In the genomic region with DNA sequence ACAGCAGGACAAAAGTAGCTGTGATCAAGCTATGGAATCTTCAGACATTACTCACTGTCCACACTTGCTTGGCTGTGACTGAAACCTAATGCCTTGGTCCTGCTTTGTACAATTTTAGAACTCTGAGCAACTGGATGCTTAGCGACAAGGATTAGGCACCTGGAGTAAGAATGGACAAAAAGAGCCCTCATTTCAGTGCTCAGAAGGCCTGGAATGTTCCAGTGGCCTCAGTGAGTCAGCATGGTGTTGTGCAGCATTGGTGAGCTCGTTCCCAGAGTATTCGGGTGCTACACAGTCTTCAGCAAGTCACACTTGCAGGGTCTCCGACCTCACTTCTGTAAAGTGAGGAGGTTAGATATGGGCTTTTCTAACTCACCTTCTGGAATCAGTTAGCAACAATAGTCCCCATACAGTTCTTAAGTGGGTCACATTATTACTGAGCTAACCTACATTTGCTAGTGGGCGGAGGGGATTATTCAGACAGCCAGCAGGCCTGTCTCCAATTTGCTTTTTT, we compare ENCODE assay signal across 16 cellular contexts.
DNase-seq lines count a peak whose midpoint lies in the region; ATAC-seq and TF ChIP-seq lines count a peak whose summit lies in the region.
"Had no signal": no experiment of that assay in that cellular context is flagged by ENCODE, and none has a peak within 500 bp of the region (broad histone marks: within the 10 kb centered on the region; RNA-seq: fewer than 3 reads in every experiment).

No MANE protein-coding gene starts in this region.

- no peak overlapping the region for H3K4me3 ChIP-seq in epithelial cell of esophagus (ENCODE audit: low read length)
- H3K4me3 ChIP-seq: BLaER1 treated with 17β-estradiol and CSF1 and Interleukin-3, amounts not matched to agents 10 nM and 100 nM had no signal

- DNase-seq in EL (peak; percentile 55), RWPE1 (ENCODE audit: low spot score) (peak; percentile 10), epithelial cell of esophagus (ENCODE audit: low read depth) (peak; percentile 73), myocyte (ENCODE audit: low read depth) (peak; percentile 92), cortex of kidney (lab: John Stamatoyannopoulos, UW) (no peak), DMS53 (lab: John Stamatoyannopoulos, UW) (no peak)
- DNase-seq: activated gamma-delta T cell; left colon; NCI-H1436; NCI-H82; nucleus accumbens; stimulated activated CD4-positive, alpha-beta T cell treated with anti-CD3 and anti-CD28 coated beads, Interleukin-1b, Interleukin-23, amount 100 ng/mL, for 48 hours; stimulated activated naive CD4-positive, alpha-beta T cell treated with Interleukin-2 at 50 U/mL for 16 hours had no signal

- CTCF ChIA-PET in RWPE1 (lab: Yijun Ruan, JAX): interaction anchor here (0.7 kb wide), 1 partner anchor 157 kb away, joined by 3 read pairs; no protein-coding TSS in a partner anchor

- TF ChIP-seq CTCF in RWPE1 (conservative IDR thresholded peaks at IDR 0.05; ENCODE audit: low read depth): no peak
- no peak for TF ChIP-seq CTCF in epithelial cell of esophagus (IDR thresholded peaks at IDR 0.05; ENCODE audit: insufficient read depth, low read depth, low read length, missing control alignments)

- no peak for ATAC-seq in GM19452 (IDR thresholded peaks at IDR 0.05; ENCODE audit: unreplicated experiment)
- no peak for ATAC-seq in HG03457 (IDR thresholded peaks at IDR 0.05; ENCODE audit: unreplicated experiment)
- ATAC-seq: left colon had no signal

- H3K27ac ChIP-seq in RWPE1: no peak overlapping the region
- H3K27ac ChIP-seq: BLaER1 treated with 17β-estradiol and CSF1 and Interleukin-3, amounts not matched to agents 10 nM and 100 nM had no signal

- POLR2A ChIA-PET in RWPE1 (lab: Yijun Ruan, JAX; ENCODE audit: low non-redundant PET): no interaction called here

Comparison
In these comparisons a context has a peak if more than half of its experiments do, and no peak if none do; other contexts are left out.
1. DNase-seq: peak in EL (single experiment), RWPE1 (single experiment), epithelial cell of esophagus (single experiment) and myocyte (single experiment); none in cortex of kidney (single experiment) and DMS53 (single experiment).